In genomic region chr5:172197775-172198174, GRCh38 we compare ENCODE assay signal across 5 cellular contexts.
A peak's percentile ranks its signal among the peaks of the same experiment; 100 is the strongest.
TF ChIP-seq lines count a peak whose summit lies in the region.

No MANE protein-coding gene starts in this region.

TF ChIP-seq in A549, 52 proteins besides CTCF, POLR2A, EP300 and RAD21:
- TF ChIP-seq MAFK (IDR thresholded peaks at IDR 0.05; ENCODE audit: partially characterized antibody) = peak; percentile 79

TF ChIP-seq in HCT116, 20 proteins besides CTCF, POLR2A, EP300 and RAD21:
- 0 out of 2 replicates have a peak, but pooled peaks have one; percentile 17 for TF ChIP-seq SP1 (IDR thresholded peaks at IDR 0.05; ENCODE audit: low read depth)

TF ChIP-seq in WTC11, 78 proteins besides CTCF, POLR2A, EP300 and RAD21:
- TF ChIP-seq NFYB (CRISPR knock-in tag; conservative IDR thresholded peaks at IDR 0.05; ENCODE audit: low read depth) = peak; percentile 78

TF ChIP-seq in H1, 55 proteins besides CTCF, POLR2A, EP300 and RAD21:
- TF ChIP-seq SP1 (IDR thresholded peaks at IDR 0.05; ENCODE audit: low read depth, low read length) = peak; percentile 66; the same call in 1 of the 2 replicates
TF ChIP-seq in H1: peak in this region for 1; not testable (repeated sequence) for 54.

TF ChIP-seq in HepG2, 621 proteins besides CTCF, POLR2A, EP300 and RAD21:
- peak; percentile 68 for TF ChIP-seq MAFF (IDR thresholded peaks at IDR 0.05; ENCODE audit: low read depth, low read length)
- peak; percentile 51; the same call in 1 of the 2 replicates for TF ChIP-seq NFYB (CRISPR knock-in tag; IDR thresholded peaks at IDR 0.05)
- peak; percentile 46 to 66 for TF ChIP-seq MAFK (conservative IDR thresholded peaks at IDR 0.05 in 1 of 2, IDR thresholded peaks at IDR 0.05 in 1 of 2; ENCODE audit: low read length in 2 of 2)
- TF ChIP-seq NFYC (CRISPR knock-in tag; IDR thresholded peaks at IDR 0.05) = peak; percentile 50
